In genomic region chr13:45529758-45530157, GRCh38 we compare ENCODE assay signal across 22 cellular contexts.
"Had no signal": no experiment of that assay in that cellular context is flagged by ENCODE, and none has a peak within 500 bp of the region (broad histone marks: within the 10 kb centered on the region; RNA-seq: fewer than 3 reads in every experiment).

No MANE protein-coding gene starts in this region.

- ATAC-seq: left lung; lower lobe of right lung; naive thymus-derived CD8-positive, alpha-beta T cell; right cardiac atrium had no signal

- H3K4me1 Mint-ChIP-seq: activated CD4-positive, alpha-beta T cell treated with anti-CD3 and anti-CD28 coated beads, Interleukin-2, amount 10 ng/mL, durations not matched to agents 24 days and 14 days; activated naive CD8-positive, alpha-beta T cell treated with anti-CD3 and anti-CD28 coated beads, Interleukin-2, amount 10 ng/mL, durations not matched to agents 7 days and 5 days had no signal

- H3K27ac Mint-ChIP-seq: activated CD4-positive, alpha-beta memory T cell treated with anti-CD3 and anti-CD28 coated beads for 36 hours; activated CD4-positive, alpha-beta T cell treated with anti-CD3 and anti-CD28 coated beads, Interleukin-2, amount 10 ng/mL, durations not matched to agents 24 days and 14 days; activated naive CD4-positive, alpha-beta T cell treated with anti-CD3 and anti-CD28 coated beads for 36 hours; activated naive CD8-positive, alpha-beta T cell treated with anti-CD3 and anti-CD28 coated beads, Interleukin-2, amount 10 ng/mL, durations not matched to agents 7 days and 5 days had no signal

- H3K27me3 Mint-ChIP-seq: activated CD4-positive, alpha-beta memory T cell treated with anti-CD3 and anti-CD28 coated beads for 36 hours; activated CD4-positive, alpha-beta T cell treated with anti-CD3 and anti-CD28 coated beads, Interleukin-2, amount 10 ng/mL, durations not matched to agents 24 days and 14 days; activated naive CD8-positive, alpha-beta T cell treated with anti-CD3 and anti-CD28 coated beads, Interleukin-2, amount 10 ng/mL, durations not matched to agents 7 days and 5 days; naive thymus-derived CD8-positive, alpha-beta T cell had no signal

- DNase-seq: activated CD4-positive, alpha-beta memory T cell treated with anti-CD3 and anti-CD28 coated beads for 36 hours; activated CD4-positive, alpha-beta T cell treated with anti-CD3 and anti-CD28 coated beads, Interleukin-2, amount 10 ng/mL, durations not matched to agents 24 days and 14 days; activated effector memory CD4-positive, alpha-beta T cell treated with anti-CD3 and anti-CD28 coated beads, Interleukin-2, amount 50 U/mL, for 16 hours; activated naive CD4-positive, alpha-beta T cell treated with anti-CD3 and anti-CD28 coated beads for 36 hours; activated naive CD8-positive, alpha-beta T cell treated with anti-CD3 and anti-CD28 coated beads, Interleukin-2, amount 10 ng/mL, durations not matched to agents 7 days and 5 days; amniotic stem cell; brain microvascular endothelial cell; caudate nucleus; left lung; lower lobe of right lung; mesenchymal stem cell; naive thymus-derived CD8-positive, alpha-beta T cell; posterior cingulate gyrus; right cardiac atrium; stimulated activated CD4-positive, alpha-beta T cell treated with anti-CD3 and anti-CD28 coated beads, Interleukin-15, amount 100 ng/mL, for 24 hours; stimulated activated CD4-positive, alpha-beta T cell treated with anti-CD3 and anti-CD28 coated beads, Interleukin-2, amount 100 ng/mL, for 24 hours; stimulated activated naive CD4-positive, alpha-beta T cell treated with Interleukin-2 at 50 U/mL for 16 hours; T-helper 9 cell; trophoblast cell had no signal

- H3K9me3 ChIP-seq: left lung, lower lobe of right lung, thoracic aorta had no signal

- H3K9me3 Mint-ChIP-seq: activated CD4-positive, alpha-beta memory T cell treated with anti-CD3 and anti-CD28 coated beads for 36 hours; activated CD4-positive, alpha-beta T cell treated with anti-CD3 and anti-CD28 coated beads, Interleukin-2, amount 10 ng/mL, durations not matched to agents 24 days and 14 days; activated naive CD4-positive, alpha-beta T cell treated with anti-CD3 and anti-CD28 coated beads for 36 hours; activated naive CD8-positive, alpha-beta T cell treated with anti-CD3 and anti-CD28 coated beads, Interleukin-2, amount 10 ng/mL, durations not matched to agents 7 days and 5 days; activated T-helper 1 cell treated with anti-CD3 and anti-CD28 coated beads, Interleukin-12 subunit alpha, Interleukin-12 subunit beta, Interleukin-2, Interleukin-4 antibody, amounts not matched to agents 30 ng/mL and 10 ng/mL and 1 ng/mL, durations not matched to agents 14 hours and 24 hours and 36 hours; naive thymus-derived CD8-positive, alpha-beta T cell had no signal

- H3K4me3 ChIP-seq: left lung, lower lobe of right lung, thoracic aorta had no signal

- H3K27me3 ChIP-seq: brain microvascular endothelial cell, left lung had no signal

- H3K4me3 Mint-ChIP-seq: activated CD4-positive, alpha-beta memory T cell treated with anti-CD3 and anti-CD28 coated beads for 36 hours; activated CD4-positive, alpha-beta T cell treated with anti-CD3 and anti-CD28 coated beads, Interleukin-2, amount 10 ng/mL, durations not matched to agents 24 days and 14 days; activated naive CD4-positive, alpha-beta T cell treated with anti-CD3 and anti-CD28 coated beads for 36 hours; activated naive CD8-positive, alpha-beta T cell treated with anti-CD3 and anti-CD28 coated beads, Interleukin-2, amount 10 ng/mL, durations not matched to agents 7 days and 5 days; activated T-helper 1 cell treated with anti-CD3 and anti-CD28 coated beads, Interleukin-12 subunit alpha, Interleukin-12 subunit beta, Interleukin-2, Interleukin-4 antibody, amounts not matched to agents 30 ng/mL and 10 ng/mL and 1 ng/mL, durations not matched to agents 14 hours and 24 hours and 36 hours; naive thymus-derived CD8-positive, alpha-beta T cell had no signal

- H3K27ac ChIP-seq: brain microvascular endothelial cell, left lung, lower lobe of right lung, thoracic aorta, VCaP had no signal
